1 cellular context compared by ENCODE assay signal in the genomic region with DNA sequence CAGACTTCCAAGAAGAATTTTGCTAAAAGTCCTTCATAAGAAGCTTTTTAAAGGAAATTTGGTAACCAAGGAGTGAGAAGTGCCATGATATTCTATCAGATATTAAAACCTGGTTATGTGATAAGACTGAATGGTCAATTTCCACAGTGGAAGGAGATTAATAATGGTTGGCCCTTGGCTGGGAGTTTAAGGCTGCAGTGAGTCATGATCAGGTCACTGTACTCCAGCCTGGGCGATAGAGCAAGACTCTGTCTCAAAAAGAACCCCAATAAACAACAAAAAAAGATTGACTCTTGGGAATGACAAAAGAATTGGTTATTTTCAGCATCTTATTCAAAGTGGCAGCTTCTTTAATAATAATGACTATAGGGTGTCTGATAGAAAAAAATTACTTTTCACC.
TF ChIP-seq lines count a peak whose summit lies in the region.

No MANE protein-coding gene starts in this region.

TF ChIP-seq in IMR-90, 13 proteins besides CTCF, POLR2A, EP300 and RAD21 (continued from another document):
- TF ChIP-seq, protein P1, sequence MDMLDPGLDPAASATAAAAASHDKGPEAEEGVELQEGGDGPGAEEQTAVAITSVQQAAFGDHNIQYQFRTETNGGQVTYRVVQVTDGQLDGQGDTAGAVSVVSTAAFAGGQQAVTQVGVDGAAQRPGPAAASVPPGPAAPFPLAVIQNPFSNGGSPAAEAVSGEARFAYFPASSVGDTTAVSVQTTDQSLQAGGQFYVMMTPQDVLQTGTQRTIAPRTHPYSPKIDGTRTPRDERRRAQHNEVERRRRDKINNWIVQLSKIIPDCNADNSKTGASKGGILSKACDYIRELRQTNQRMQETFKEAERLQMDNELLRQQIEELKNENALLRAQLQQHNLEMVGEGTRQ (IDR thresholded peaks at IDR 0.05; ENCODE audit: low read depth, low read length), result no peak
- TF ChIP-seq NFE2L2 (IDR thresholded peaks at IDR 0.05; ENCODE audit: low read depth, low read length), result no peak
